In genomic region chr7:3119963-3120362, GRCh38 we compare ENCODE assay signal across 20 cellular contexts.
DNase-seq lines count a peak whose midpoint lies in the region; ATAC-seq, FAIRE-seq and TF ChIP-seq lines count a peak whose summit lies in the region.
"Had no signal": no experiment of that assay in that cellular context is flagged by ENCODE, and none has a peak within 500 bp of the region (broad histone marks: within the 10 kb centered on the region; RNA-seq: fewer than 3 reads in every experiment).

No MANE protein-coding gene starts in this region.

- no peaks in the 10 kb centered on the region for H3K79me1 ChIP-seq in H1 (ENCODE audit: low read depth, low read length)

- H3K4me1 Mint-ChIP-seq in activated T-cell treated with anti-CD3 and anti-CD28 coated beads, Interleukin-2, amount 50 U/mL, for 24 hours (ENCODE audit: low read depth) = peaks cover 46% of the 10 kb centered on the region
- H3K4me1 Mint-ChIP-seq in CD8-positive, alpha-beta T cell (ENCODE audit: low read depth) = peaks cover 63% of the 10 kb centered on the region
- peaks cover 65% of the 10 kb centered on the region for H3K4me1 Mint-ChIP-seq in activated CD4-positive, alpha-beta memory T cell treated with anti-CD3 and anti-CD28 coated beads, Interleukin-2, amount 10 ng/mL, durations not matched to agents 7 days and 5 days
- H3K4me1 Mint-ChIP-seq in naive thymus-derived CD8-positive, alpha-beta T cell = peaks cover 20 to 56% (median 30%) of the 10 kb centered on the region in 4 donors

- peak overlapping the region; percentile 53 for H3K4ac ChIP-seq in H1 (replicated peaks; ENCODE audit: insufficient read length, low read depth, low read length)

- CTCF ChIA-PET in CD8-positive, alpha-beta T cell (lab: Charles Lee) = interaction anchor here (0.8 kb wide), 2 partner anchors 15 to 146 kb away, joined by 3 read pairs; no protein-coding TSS in a partner anchor
- CTCF ChIA-PET in activated CD4-positive, alpha-beta memory T cell treated with anti-CD3 and anti-CD28 coated beads, Interleukin-2, amount 10 ng/mL, durations not matched to agents 7 days and 5 days (lab: Charles Lee) = interaction anchor here (1.3 to 2.2 kb wide), 3 partner anchors 13 to 54 kb away, joined by 3 to 9 read pairs (median 5); no protein-coding TSS in a partner anchor
- CTCF ChIA-PET in H1 (lab: Charles Lee; ENCODE audit: partially characterized antibody) = no interaction called here

- H3K4me2 ChIP-seq in H1 (ENCODE audit: insufficient read depth in 1 of 2, low read depth in 2 of 2, low read length in 2 of 2) = no peak overlapping the region
- H3K4me2 ChIP-seq: GM23338 had no signal

- no peaks in the 10 kb centered on the region for H3K9me3 ChIP-seq in CD8-positive, alpha-beta T cell (ENCODE audit: low read length)
- H3K9me3 ChIP-seq in H1 (ENCODE audit: insufficient read depth in 2 of 2, low read depth in 1 of 2, low read length in 1 of 2) = peaks cover 19 to 24% of the 10 kb centered on the region in 2 experiments
- H3K9me3 ChIP-seq: Caco-2 had no signal

- no peaks in the 10 kb centered on the region for H3K79me2 ChIP-seq in H1 (ENCODE audit: control insufficient read depth in 1 of 2, insufficient read depth in 2 of 2, low read length in 2 of 2)

- no peak overlapping the region for H2BK12ac ChIP-seq in H1 (ENCODE audit: low read depth, low read length)

- no peak for TF ChIP-seq POLR2A in H1 (IDR thresholded peaks at IDR 0.05; ENCODE audit: control extremely low read depth in 1 of 2, low read depth in 2 of 2, low read length in 2 of 2)

- H2AFZ ChIP-seq in H1 (ENCODE audit: low read length) = no peak overlapping the region
- H2AFZ ChIP-seq: GM23338 had no signal

- H3K4me3 ChIP-seq in CD8-positive, alpha-beta T cell (ENCODE audit: low read depth, low read length) = no peak overlapping the region
- no peak overlapping the region for H3K4me3 ChIP-seq in H1 (ENCODE audit: extremely low read depth in 1 of 4, insufficient read depth in 2 of 4, low read depth in 3 of 4, low read length in 4 of 4)
- H3K4me3 ChIP-seq: GM23338 had no signal

- H3K36me3 ChIP-seq in CD8-positive, alpha-beta T cell (ENCODE audit: insufficient read depth, low read length) = no peaks in the 10 kb centered on the region
- H3K36me3 ChIP-seq in H1 (ENCODE audit: control insufficient read depth in 2 of 4, insufficient read depth in 4 of 4, low read length in 3 of 4) = no peaks in the 10 kb centered on the region

- no peak overlapping the region for H2BK120ac ChIP-seq in H1 (replicated peaks; ENCODE audit: low read depth, low read length)

- TF ChIP-seq EP300 in H1 (IDR thresholded peaks at IDR 0.05; ENCODE audit: borderline replicate concordance in 1 of 2, low read depth in 2 of 2, low read length in 2 of 2) = no peak

- no peaks in the 10 kb centered on the region for H3K27me3 ChIP-seq in CD8-positive, alpha-beta T cell (ENCODE audit: insufficient read depth, low read length)
- H3K27me3 ChIP-seq in H1 (replicated peaks in 1 of 4; ENCODE audit: control insufficient read depth in 3 of 4, extremely low read depth in 1 of 4, insufficient read depth in 3 of 4, low read length in 3 of 4) = no peaks in the 10 kb centered on the region

- H3K36me3 Mint-ChIP-seq in activated T-cell treated with anti-CD3 and anti-CD28 coated beads, Interleukin-2, amount 50 U/mL, for 24 hours (ENCODE audit: low read depth) = no peaks in the 10 kb centered on the region
- H3K36me3 Mint-ChIP-seq in CD8-positive, alpha-beta T cell = peaks cover 2% of the 10 kb centered on the region
- peaks cover 56% of the 10 kb centered on the region for H3K36me3 Mint-ChIP-seq in activated CD4-positive, alpha-beta memory T cell treated with anti-CD3 and anti-CD28 coated beads, Interleukin-2, amount 10 ng/mL, durations not matched to agents 7 days and 5 days (ENCODE audit: low read depth)
- peaks cover 0 to 21% (median 7%) of the 10 kb centered on the region in 3 donors for H3K36me3 Mint-ChIP-seq in naive thymus-derived CD8-positive, alpha-beta T cell

- H3K4me3 Mint-ChIP-seq in activated T-cell treated with anti-CD3 and anti-CD28 coated beads, Interleukin-2, amount 50 U/mL, for 24 hours = no peak overlapping the region
- H3K4me3 Mint-ChIP-seq in CD8-positive, alpha-beta T cell = peak overlapping the region; percentile 76
- peak overlapping the region; percentile 36 for H3K4me3 Mint-ChIP-seq in activated CD4-positive, alpha-beta memory T cell treated with anti-CD3 and anti-CD28 coated beads, Interleukin-2, amount 10 ng/mL, durations not matched to agents 7 days and 5 days
- H3K4me3 Mint-ChIP-seq in naive thymus-derived CD8-positive, alpha-beta T cell = peak overlapping the region in 2 of 10 donors; percentile 74 to 76
- H3K4me3 Mint-ChIP-seq: GM23338 had no signal

- no peaks in the 10 kb centered on the region; the same call in 1 of the 2 replicates for H3K23me2 ChIP-seq in H1 (ENCODE audit: low read depth, low read length)

- DNase-seq in activated T-cell treated with anti-CD3 and anti-CD28 coated beads, Interleukin-2, amount 50 U/mL, for 24 hours = no peak
- DNase-seq in activated T-cell treated with anti-CD3 and anti-CD28 coated beads for 4 hours (no peak), H1 (ENCODE audit: low read depth in 1 of 2, low spot score in 2 of 2) (no peak), retina (no peak)
- no peak for DNase-seq in CD8-positive, alpha-beta T cell
- no peak for DNase-seq in activated CD4-positive, alpha-beta memory T cell treated with anti-CD3 and anti-CD28 coated beads, Interleukin-2, amount 10 ng/mL, durations not matched to agents 7 days and 5 days
- DNase-seq in naive thymus-derived CD8-positive, alpha-beta T cell = no peak
- DNase-seq in stimulated activated CD4-positive, alpha-beta T cell treated with anti-CD3 and anti-CD28 coated beads, Interleukin-12 subunit alpha, Interleukin-12 subunit beta, amount 100 ng/mL, for 4 hours = no peak
- DNase-seq: C1 segment of cervical spinal cord, Caco-2, DMS153, KBM-7, NCI-H1436 treated with DMSO at 0.1 percent for 48 hours, NCI-H2029 treated with DMSO at 0.1 percent for 48 hours, NCI-H510A, NCI-H82, PC-3 had no signal

- FAIRE-seq in H1 (lab: Jason Lieb, UNC) = no peak
- FAIRE-seq: GM12892 had no signal

- no peak overlapping the region for H4K91ac ChIP-seq in H1 (replicated peaks; ENCODE audit: insufficient read length, low read length)

- no peak overlapping the region for H3K18ac ChIP-seq in H1 (ENCODE audit: extremely low read depth, low read length)

- peak overlapping the region; percentile 4 for H3K27ac Mint-ChIP-seq in activated T-cell treated with anti-CD3 and anti-CD28 coated beads, Interleukin-2, amount 50 U/mL, for 24 hours
- H3K27ac Mint-ChIP-seq in CD8-positive, alpha-beta T cell = peak overlapping the region; percentile 82
- H3K27ac Mint-ChIP-seq in activated CD4-positive, alpha-beta memory T cell treated with anti-CD3 and anti-CD28 coated beads, Interleukin-2, amount 10 ng/mL, durations not matched to agents 7 days and 5 days = peak overlapping the region; percentile 85
- peak overlapping the region in 5 of 10 donors; percentile 31 to 86 (median 79) for H3K27ac Mint-ChIP-seq in naive thymus-derived CD8-positive, alpha-beta T cell
- H3K27ac Mint-ChIP-seq: GM23338 had no signal

- no peak overlapping the region for H2AK5ac ChIP-seq in H1 (ENCODE audit: low read depth, low read length)

- H2BK5ac ChIP-seq in H1 (ENCODE audit: low read depth, low read length) = no peak overlapping the region

- no peak overlapping the region for H3K9ac ChIP-seq in H1 (replicated peaks in 1 of 4; ENCODE audit: extremely low read depth in 1 of 4, low read depth in 3 of 4, low read length in 3 of 4)

- no peak overlapping the region for H4K8ac ChIP-seq in H1 (ENCODE audit: extremely low read depth, insufficient read depth, low read length)

- no peak for TF ChIP-seq RAD21 in H1 (IDR thresholded peaks at IDR 0.05 in 1 of 2, conservative IDR thresholded peaks at IDR 0.05 in 1 of 2; ENCODE audit: low read depth in 2 of 2, low read length in 2 of 2)

- H3K23ac ChIP-seq in H1 (ENCODE audit: insufficient read length) = no peak overlapping the region

- no peaks in the 10 kb centered on the region for H4K20me1 ChIP-seq in H1 (replicated peaks in 1 of 2; ENCODE audit: control insufficient read depth in 1 of 2, insufficient read depth in 2 of 2, low read length in 2 of 2)

- H3K14ac ChIP-seq in H1 (ENCODE audit: insufficient read length) = no peak overlapping the region

- H3K9me3 Mint-ChIP-seq in activated T-cell treated with anti-CD3 and anti-CD28 coated beads, Interleukin-2, amount 50 U/mL, for 24 hours = peaks cover 15% of the 10 kb centered on the region
- peaks cover 11% of the 10 kb centered on the region for H3K9me3 Mint-ChIP-seq in CD8-positive, alpha-beta T cell
- peaks cover 27% of the 10 kb centered on the region for H3K9me3 Mint-ChIP-seq in activated CD4-positive, alpha-beta memory T cell treated with anti-CD3 and anti-CD28 coated beads, Interleukin-2, amount 10 ng/mL, durations not matched to agents 7 days and 5 days
- H3K9me3 Mint-ChIP-seq in naive thymus-derived CD8-positive, alpha-beta T cell = peaks cover 0 to 20% (median 11%) of the 10 kb centered on the region in 9 donors

- 85 to 100% methylated on average over 1 to 3 of the region's 3 CpGs for WGBS in H1 (ENCODE audit: extremely low coverage in 1 of 2, insufficient coverage in 1 of 2, insufficient read length in 1 of 2, insufficient replicate concordance in 2 of 2, low coverage in 1 of 2, low lambda C conversion rate in 2 of 2, missing lambda C conversion rate in 1 of 2), 2 experiments

- POLR2A ChIA-PET in CD8-positive, alpha-beta T cell (lab: Charles Lee) = interaction anchor here (0.8 to 1.9 kb wide), 8 partner anchors 18 to 133 kb away, joined by 3 to 7 read pairs (median 4); no protein-coding TSS in a partner anchor
- POLR2A ChIA-PET in activated CD4-positive, alpha-beta memory T cell treated with anti-CD3 and anti-CD28 coated beads, Interleukin-2, amount 10 ng/mL, durations not matched to agents 7 days and 5 days (lab: Charles Lee) = interaction anchor here (0.6 to 8.2 kb wide), 12 partner anchors 9 to 129 kb away, joined by 3 to 78 read pairs (median 4); no protein-coding TSS in a partner anchor
- POLR2A ChIA-PET in H1 (lab: Charles Lee; ENCODE audit: partially characterized antibody) = no interaction called here
- POLR2A ChIA-PET in naive thymus-derived CD8-positive, alpha-beta T cell (lab: Charles Lee) = interaction anchor here (1.2 to 7.7 kb wide), 2 partner anchors 12 to 27 kb away, joined by 3 to 43 read pairs; no protein-coding TSS in a partner anchor

- no peak overlapping the region for H2BK15ac ChIP-seq in H1 (ENCODE audit: low read length)

- no peak overlapping the region for H3K27ac ChIP-seq in CD8-positive, alpha-beta T cell (ENCODE audit: low read depth, low read length)
- no peak overlapping the region for H3K27ac ChIP-seq in H1 (ENCODE audit: low read depth, low read length)
- H3K27ac ChIP-seq: RWPE1 had no signal

- no peaks in the 10 kb centered on the region for H3K27me3 Mint-ChIP-seq in activated T-cell treated with anti-CD3 and anti-CD28 coated beads, Interleukin-2, amount 50 U/mL, for 24 hours
- H3K27me3 Mint-ChIP-seq in CD8-positive, alpha-beta T cell (ENCODE audit: low read depth) = no peaks in the 10 kb centered on the region
- H3K27me3 Mint-ChIP-seq in activated CD4-positive, alpha-beta memory T cell treated with anti-CD3 and anti-CD28 coated beads, Interleukin-2, amount 10 ng/mL, durations not matched to agents 7 days and 5 days = peaks cover 8% of the 10 kb centered on the region
- H3K27me3 Mint-ChIP-seq in naive thymus-derived CD8-positive, alpha-beta T cell = no peaks in the 10 kb centered on the region

- no peak overlapping the region for H2BK20ac ChIP-seq in H1 (ENCODE audit: low read length)

- no peak for ATAC-seq in CD8-positive, alpha-beta T cell
- ATAC-seq in naive thymus-derived CD8-positive, alpha-beta T cell = no peak
- ATAC-seq: GM23338, PC-3 had no signal

- H3K56ac ChIP-seq in H1 (replicated peaks; ENCODE audit: insufficient read length, low read depth, low read length) = peak overlapping the region; percentile 61

- intact Hi-C loops in CD8-positive, alpha-beta T cell (cut with DNase I, micrococcal nuclease) = loop anchor here (2.0 to 10.0 kb wide), 4 partner anchors 25 to 78 kb away; partner anchors contain the start of gene CARD11 (in 1 of the 2)

- no peak for TF ChIP-seq CTCF in CD8-positive, alpha-beta T cell (IDR thresholded peaks at IDR 0.05)
- TF ChIP-seq CTCF in H1 (IDR thresholded peaks at IDR 0.05; ENCODE audit: control extremely low read depth in 1 of 3, insufficient read depth in 1 of 3, low read depth in 1 of 3, low read length in 3 of 3) = no peak

- no peak overlapping the region for H4K5ac ChIP-seq in H1 (ENCODE audit: insufficient read length, low read depth, low read length)

- H3K4me1 ChIP-seq in CD8-positive, alpha-beta T cell (ENCODE audit: insufficient read depth, low read length) = peaks cover 53% of the 10 kb centered on the region
- H3K4me1 ChIP-seq in H1 (replicated peaks in 1 of 4; ENCODE audit: control insufficient read depth in 3 of 4, insufficient read depth in 4 of 4, low read length in 3 of 4) = peaks cover 2 to 6% (median 3%) of the 10 kb centered on the region in 4 experiments; a peak in 4 of 7 replicates
- H3K4me1 ChIP-seq: Caco-2 had no signal
